ENCODE assay signal across 29 cellular contexts in the genomic region with DNA sequence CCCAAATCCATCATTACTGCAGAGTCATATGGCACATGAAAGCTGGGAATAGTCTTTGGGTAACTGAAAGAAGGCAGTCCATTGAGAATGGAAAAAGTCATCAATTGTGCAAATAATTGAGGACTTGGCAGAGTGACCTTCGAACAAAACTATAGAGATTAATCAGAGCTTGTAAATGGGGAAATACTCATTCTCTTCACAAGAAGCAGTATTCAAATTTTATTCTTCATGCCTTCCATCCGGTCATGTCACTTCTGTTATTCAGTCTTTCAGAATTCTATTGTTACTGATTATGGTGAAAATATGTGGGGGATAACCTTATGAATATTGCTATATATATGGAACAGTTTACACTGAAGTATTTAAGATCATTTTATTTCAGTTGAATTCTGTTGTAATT.
"Had no signal": no experiment of that assay in that cellular context is flagged by ENCODE, and none has a peak within 500 bp of the region (broad histone marks: within the 10 kb centered on the region; RNA-seq: fewer than 3 reads in every experiment).

No MANE protein-coding gene starts in this region.

- FAIRE-seq: astrocyte had no signal

- H3K27ac ChIP-seq: brain microvascular endothelial cell, cardiac muscle cell, RWPE1, SJCRH30 had no signal

- H3K4me3 ChIP-seq: cardiac muscle cell, SJCRH30 had no signal

- H3K9me3 Mint-ChIP-seq: activated B cell treated with CpG ODN at 0.5 μM for 24 hours; activated CD4-positive, alpha-beta T cell treated with anti-CD3 and anti-CD28 coated beads, Interleukin-2, amount 10 ng/mL, durations not matched to agents 24 days and 14 days; activated naive CD4-positive, alpha-beta T cell treated with anti-CD3 and anti-CD28 coated beads for 36 hours; activated T-cell treated with anti-CD3 and anti-CD28 coated beads, Interleukin-2, amount 50 U/mL, for 24 hours; activated T-helper 17 cell treated with anti-CD3 and anti-CD28 coated beads, Interleukin-2, amount 50 U/mL, for 72 hours; T-helper 1 cell treated with Interleukin-12 subunit alpha and Interleukin-12 subunit beta and Interleukin-4 antibody, amounts not matched to agents 30 μg/mL and 1 μg/mL, for 36 hours had no signal

- DNase-seq: activated B cell treated with CpG ODN at 0.5 μM for 24 hours; activated CD4-positive, alpha-beta T cell treated with anti-CD3 and anti-CD28 coated beads for 1 hour; activated CD4-positive, alpha-beta T cell treated with anti-CD3 and anti-CD28 coated beads, Interleukin-2, amount 10 ng/mL, durations not matched to agents 24 days and 14 days; activated CD4-positive, alpha-beta T cell treated with anti-CD3 and anti-CD28 coated beads, Interleukin-2, amount 50 U/mL, for 48 hours; activated CD8-positive, alpha-beta memory T cell treated with anti-CD3 and anti-CD28 coated beads, Interleukin-2, amount 10 ng/mL, durations not matched to agents 7 days and 5 days; activated gamma-delta T cell; activated naive CD4-positive, alpha-beta T cell treated with anti-CD3 and anti-CD28 coated beads for 36 hours; activated T-cell treated with anti-CD3 and anti-CD28 coated beads, Interleukin-2, amount 50 U/mL, for 24 hours; amygdala; brain microvascular endothelial cell; Karpas-422; MM.1S; NCI-H1105; NCI-H1436; NCI-H1694 treated with DMSO at 0.1 percent for 48 hours; NCI-H2029 treated with DMSO at 0.1 percent for 48 hours; NCI-H345; NCI-H510A; NCI-H526 treated with DMSO at 0.1 percent for 48 hours; OCI-M1; Right ventricle myocardium superior; SJCRH30 had no signal

- H3K4me3 Mint-ChIP-seq: activated B cell treated with CpG ODN at 0.5 μM for 24 hours; activated CD4-positive, alpha-beta T cell treated with anti-CD3 and anti-CD28 coated beads, Interleukin-2, amount 10 ng/mL, durations not matched to agents 24 days and 14 days; activated CD8-positive, alpha-beta memory T cell treated with anti-CD3 and anti-CD28 coated beads, Interleukin-2, amount 10 ng/mL, durations not matched to agents 7 days and 5 days; activated naive CD4-positive, alpha-beta T cell treated with anti-CD3 and anti-CD28 coated beads for 36 hours; activated naive CD8-positive, alpha-beta T cell; activated T-cell treated with anti-CD3 and anti-CD28 coated beads, Interleukin-2, amount 50 U/mL, for 24 hours; activated T-helper 17 cell treated with anti-CD3 and anti-CD28 coated beads, Interleukin-2, amount 50 U/mL, for 72 hours; T-helper 1 cell treated with Interleukin-12 subunit alpha and Interleukin-12 subunit beta and Interleukin-4 antibody, amounts not matched to agents 30 μg/mL and 1 μg/mL, for 36 hours had no signal

- H3K36me3 Mint-ChIP-seq: activated CD8-positive, alpha-beta memory T cell treated with anti-CD3 and anti-CD28 coated beads, Interleukin-2, amount 10 ng/mL, durations not matched to agents 7 days and 5 days had no signal

- H3K9me3 ChIP-seq: SJCRH30 had no signal

- H3K27me3 ChIP-seq: brain microvascular endothelial cell, cardiac muscle cell, SJCRH30 had no signal

- H3K27ac Mint-ChIP-seq: activated B cell treated with CpG ODN at 0.5 μM for 24 hours; activated CD4-positive, alpha-beta T cell treated with anti-CD3 and anti-CD28 coated beads, Interleukin-2, amount 10 ng/mL, durations not matched to agents 24 days and 14 days; activated CD8-positive, alpha-beta memory T cell treated with anti-CD3 and anti-CD28 coated beads, Interleukin-2, amount 10 ng/mL, durations not matched to agents 7 days and 5 days; activated naive CD4-positive, alpha-beta T cell treated with anti-CD3 and anti-CD28 coated beads for 36 hours; activated naive CD8-positive, alpha-beta T cell; activated T-cell treated with anti-CD3 and anti-CD28 coated beads, Interleukin-2, amount 50 U/mL, for 24 hours; activated T-helper 17 cell treated with anti-CD3 and anti-CD28 coated beads, Interleukin-2, amount 50 U/mL, for 72 hours; T-helper 1 cell treated with Interleukin-12 subunit alpha and Interleukin-12 subunit beta and Interleukin-4 antibody, amounts not matched to agents 30 μg/mL and 1 μg/mL, for 36 hours had no signal

- H3K27me3 Mint-ChIP-seq: activated B cell treated with CpG ODN at 0.5 μM for 24 hours; activated naive CD8-positive, alpha-beta T cell; activated T-helper 17 cell treated with anti-CD3 and anti-CD28 coated beads, Interleukin-2, amount 50 U/mL, for 72 hours had no signal

- H3K4me1 Mint-ChIP-seq: activated CD4-positive, alpha-beta T cell treated with anti-CD3 and anti-CD28 coated beads, Interleukin-2, amount 10 ng/mL, durations not matched to agents 24 days and 14 days; activated CD8-positive, alpha-beta memory T cell treated with anti-CD3 and anti-CD28 coated beads, Interleukin-2, amount 10 ng/mL, durations not matched to agents 7 days and 5 days had no signal

- ATAC-seq: activated CD8-positive, alpha-beta memory T cell treated with anti-CD3 and anti-CD28 coated beads, Interleukin-2, amount 10 ng/mL, durations not matched to agents 7 days and 5 days; activated T-helper 17 cell treated with anti-CD3 and anti-CD28 coated beads, Interleukin-2, amount 50 U/mL, for 72 hours; Panc1 had no signal
